ENCODE assay signal across 22 cellular contexts in genomic region chr19:5542665-5543064, GRCh38. TPM values are rescaled to one million over a fixed set of nuclear protein-coding genes. Genes with fewer than 3 reads are reported as not detected.
DNase-seq lines count a peak whose midpoint lies in the region; ATAC-seq and TF ChIP-seq lines count a peak whose summit lies in the region.
"Had no signal": no experiment of that assay in that cellular context is flagged by ENCODE, and none has a peak within 500 bp of the region (broad histone marks: within the 10 kb centered on the region; RNA-seq: fewer than 3 reads in every experiment).

No MANE protein-coding gene starts in this region.

- TF ChIP-seq EP300 in SK-N-SH (IDR thresholded peaks at IDR 0.05; ENCODE audit: borderline replicate concordance in 1 of 2, low read depth in 1 of 2, low read length in 1 of 2): no peak

- H3K4me1 Mint-ChIP-seq in type B pancreatic cell (ENCODE audit: unreplicated experiment): no peaks in the 10 kb centered on the region
- H3K4me1 Mint-ChIP-seq: stimulated activated memory B cell treated with anti-CD40 and anti-IgM and Interleukin-4, amounts not matched to agents 10 μg/mL and 1 μg/mL and 100 μg/mL, for 72 hours had no signal

- H3K4me1 ChIP-seq in SK-N-SH (ENCODE audit: control insufficient read depth in 1 of 2, insufficient read depth in 2 of 2, low read depth in 1 of 2, low read length in 1 of 2) (no peaks in the 10 kb centered on the region; a peak in 1 of 4 replicates), Loucy (ENCODE audit: insufficient read depth, low read length, poor library complexity, severe bottlenecking) (no peaks in the 10 kb centered on the region)
- H3K4me1 ChIP-seq: spleen had no signal

- H3K9me3 Mint-ChIP-seq in type B pancreatic cell: no peaks in the 10 kb centered on the region
- H3K9me3 Mint-ChIP-seq: activated naive CD4-positive, alpha-beta T cell treated with anti-CD3 and anti-CD28 coated beads, Interleukin-2, amount 50 U/mL, for 72 hours; activated T-helper 1 cell treated with anti-CD3 and anti-CD28 coated beads, Interleukin-12 subunit alpha, Interleukin-12 subunit beta, Interleukin-2, Interleukin-4 antibody, amounts not matched to agents 30 ng/mL and 10 ng/mL and 1 ng/mL, durations not matched to agents 14 hours and 24 hours and 36 hours; stimulated activated memory B cell treated with anti-CD40 and anti-IgM and Interleukin-4, amounts not matched to agents 10 μg/mL and 1 μg/mL and 100 μg/mL, for 72 hours had no signal

- no peak overlapping the region for H3K4me2 ChIP-seq in SK-N-SH
- no peak overlapping the region for H3K4me2 ChIP-seq in Loucy (ENCODE audit: low read depth, low read length, poor library complexity, severe bottlenecking)
- H3K4me2 ChIP-seq: BLaER1 treated with 17β-estradiol and CSF1 and Interleukin-3, amounts not matched to agents 10 nM and 100 nM had no signal

- H3K79me2 ChIP-seq in SK-N-SH (ENCODE audit: insufficient read depth): no peaks in the 10 kb centered on the region
- H3K79me2 ChIP-seq in Loucy (ENCODE audit: insufficient read depth, low read length): no peaks in the 10 kb centered on the region

- no peak overlapping the region for H3K4me3 Mint-ChIP-seq in type B pancreatic cell
- H3K4me3 Mint-ChIP-seq: activated T-helper 1 cell treated with anti-CD3 and anti-CD28 coated beads, Interleukin-12 subunit alpha, Interleukin-12 subunit beta, Interleukin-2, Interleukin-4 antibody, amounts not matched to agents 30 ng/mL and 10 ng/mL and 1 ng/mL, durations not matched to agents 14 hours and 24 hours and 36 hours; stimulated activated memory B cell treated with anti-CD40 and anti-IgM and Interleukin-4, amounts not matched to agents 10 μg/mL and 1 μg/mL and 100 μg/mL, for 72 hours had no signal

- H4K20me1 ChIP-seq in SK-N-SH (ENCODE audit: insufficient read depth) (no peaks in the 10 kb centered on the region), Loucy (ENCODE audit: insufficient read depth, low read length, poor library complexity, severe bottlenecking) (no peaks in the 10 kb centered on the region)
- H4K20me1 ChIP-seq: BLaER1 treated with 17β-estradiol and CSF1 and Interleukin-3, amounts not matched to agents 10 nM and 100 nM had no signal

- 48% methylated on average over 8 of the region's 8 CpGs for WGBS in SK-N-SH (ENCODE audit: low lambda C conversion rate)

- H3K27me3 Mint-ChIP-seq in type B pancreatic cell: peaks cover 3% of the 10 kb centered on the region

- intact Hi-C loops in left ventricle myocardium superior (cut with micrococcal nuclease): no loop called here

- ATAC-seq in SK-N-SH treated with all-trans-retinoic acid at 6 μM for 48 hours (no peak), HG02973 (IDR thresholded peaks at IDR 0.05; ENCODE audit: unreplicated experiment) (no peak), left ventricle myocardium superior (no peak)
- ATAC-seq: activated naive CD4-positive, alpha-beta T cell treated with anti-CD3 and anti-CD28 coated beads, Interleukin-2, amount 50 U/mL, for 72 hours; K562; stimulated activated memory B cell treated with anti-CD40 and anti-IgM and Interleukin-4, amounts not matched to agents 10 μg/mL and 1 μg/mL and 100 μg/mL, for 72 hours had no signal

- H2AFZ ChIP-seq in SK-N-SH (ENCODE audit: low read depth): no peak overlapping the region
- no peak overlapping the region for H2AFZ ChIP-seq in Loucy (ENCODE audit: low read length)

- no peaks in the 10 kb centered on the region for H3K27me3 ChIP-seq in SK-N-SH (ENCODE audit: insufficient read depth)
- no peaks in the 10 kb centered on the region for H3K27me3 ChIP-seq in Loucy (ENCODE audit: insufficient read depth, low read length, poor library complexity, severe bottlenecking)
- H3K27me3 ChIP-seq: BLaER1 treated with 17β-estradiol and CSF1 and Interleukin-3, amounts not matched to agents 10 nM and 100 nM; MG63 had no signal

- CTCF ChIA-PET in SK-N-SH (lab: Yijun Ruan, JAX): interaction anchor here (0.6 to 1.4 kb wide), 5 partner anchors 21 to 794 kb away, joined by 3 to 5 read pairs (median 3); no protein-coding TSS in a partner anchor

- H3K9ac ChIP-seq in SK-N-SH: no peak overlapping the region
- H3K9ac ChIP-seq in Loucy (ENCODE audit: low read depth, low read length, poor library complexity, severe bottlenecking): no peak overlapping the region
- H3K9ac ChIP-seq: BLaER1 treated with 17β-estradiol and CSF1 and Interleukin-3, amounts not matched to agents 10 nM and 100 nM had no signal

- no peak for TF ChIP-seq CTCF in SK-N-SH (IDR thresholded peaks at IDR 0.05)
- peak; percentile 41; the same call in 1 of the 2 replicates for TF ChIP-seq CTCF in Loucy (conservative IDR thresholded peaks at IDR 0.05; ENCODE audit: low read length)
- TF ChIP-seq CTCF in epithelial cell of proximal tubule (conservative IDR thresholded peaks at IDR 0.05; ENCODE audit: low read depth, low read length): peak; percentile 20
- peak; percentile 17 for TF ChIP-seq CTCF in type B pancreatic cell (conservative IDR thresholded peaks at IDR 0.05)

- no peak overlapping the region for H3K27ac Mint-ChIP-seq in type B pancreatic cell
- H3K27ac Mint-ChIP-seq: activated naive CD4-positive, alpha-beta T cell treated with anti-CD3 and anti-CD28 coated beads, Interleukin-2, amount 50 U/mL, for 72 hours; activated T-helper 1 cell treated with anti-CD3 and anti-CD28 coated beads, Interleukin-12 subunit alpha, Interleukin-12 subunit beta, Interleukin-2, Interleukin-4 antibody, amounts not matched to agents 30 ng/mL and 10 ng/mL and 1 ng/mL, durations not matched to agents 14 hours and 24 hours and 36 hours; stimulated activated memory B cell treated with anti-CD40 and anti-IgM and Interleukin-4, amounts not matched to agents 10 μg/mL and 1 μg/mL and 100 μg/mL, for 72 hours had no signal

- no peaks in the 10 kb centered on the region for H3K36me3 Mint-ChIP-seq in type B pancreatic cell
- H3K36me3 Mint-ChIP-seq: activated naive CD4-positive, alpha-beta T cell treated with anti-CD3 and anti-CD28 coated beads, Interleukin-2, amount 50 U/mL, for 72 hours; stimulated activated memory B cell treated with anti-CD40 and anti-IgM and Interleukin-4, amounts not matched to agents 10 μg/mL and 1 μg/mL and 100 μg/mL, for 72 hours had no signal

- H3F3A ChIP-seq in SK-N-SH (replicated peaks; ENCODE audit: insufficient read depth) (no peaks in the 10 kb centered on the region), Loucy (ENCODE audit: low read depth) (no peaks in the 10 kb centered on the region)

- no peak overlapping the region for H3K4me3 ChIP-seq in SK-N-SH (ENCODE audit: low read depth in 2 of 2, low read length in 1 of 2)
- no peak overlapping the region for H3K4me3 ChIP-seq in Loucy (ENCODE audit: low read length, poor library complexity, severe bottlenecking)
- H3K4me3 ChIP-seq in epithelial cell of proximal tubule (ENCODE audit: low read depth, low read length): no peak overlapping the region
- H3K4me3 ChIP-seq: BLaER1 treated with 17β-estradiol and CSF1 and Interleukin-3, amounts not matched to agents 10 nM and 100 nM; K562; MG63; spleen had no signal

- H3K36me3 ChIP-seq in SK-N-SH (replicated peaks in 1 of 2; ENCODE audit: control insufficient read depth in 1 of 2, insufficient read depth in 2 of 2, low read length in 1 of 2) (no peaks in the 10 kb centered on the region), Loucy (ENCODE audit: insufficient read depth, low read length) (no peaks in the 10 kb centered on the region)
- H3K36me3 ChIP-seq: BLaER1 treated with 17β-estradiol and CSF1 and Interleukin-3, amounts not matched to agents 10 nM and 100 nM; MG63; spleen had no signal

- DNase-seq in SK-N-SH (peak; percentile 74), epithelial cell of proximal tubule (ENCODE audit: low read depth) (no peak), type B pancreatic cell (ENCODE audit: extremely low spot score, unreplicated experiment) (no peak), EL (no peak), left ventricle myocardium superior (no peak)
- DNase-seq: aorta; cerebellar nuclear complex; MG63; NCI-H1436; NCI-H524; retina; spleen; stimulated activated CD4-positive, alpha-beta T cell treated with anti-CD3 and anti-CD28 coated beads, Interleukin-4, amount 100 ng/mL, for 1 hour; T-helper 2 cell had no signal

- H3K9me2 ChIP-seq in SK-N-SH (no peaks in the 10 kb centered on the region), Loucy (replicated peaks; ENCODE audit: low read depth, low read length) (no peaks in the 10 kb centered on the region)

- TF ChIP-seq RAD21 in SK-N-SH (IDR thresholded peaks at IDR 0.05; ENCODE audit: low read length): peak; percentile 69

- POLR2A ChIA-PET in SK-N-SH (lab: Yijun Ruan, JAX): no interaction called here

- H3K27ac ChIP-seq in SK-N-SH (ENCODE audit: low read depth in 2 of 2, low read length in 1 of 2): no peak overlapping the region
- H3K27ac ChIP-seq: BLaER1 treated with 17β-estradiol and CSF1 and Interleukin-3, amounts not matched to agents 10 nM and 100 nM; spleen had no signal

- no peaks in the 10 kb centered on the region for H3K9me3 ChIP-seq in SK-N-SH
- no peaks in the 10 kb centered on the region for H3K9me3 ChIP-seq in Loucy (ENCODE audit: insufficient read depth, low read depth, low read length)
- H3K9me3 ChIP-seq: BLaER1 treated with 17β-estradiol and CSF1 and Interleukin-3, amounts not matched to agents 10 nM and 100 nM; MG63; spleen had no signal

TF ChIP-seq in SK-N-SH, 30 proteins besides CTCF, POLR2A, EP300 and RAD21 (continues in another document):
- no peak for TF ChIP-seq FOSL2 (IDR thresholded peaks at IDR 0.05; ENCODE audit: borderline replicate concordance, low read depth)
- no peak for TF ChIP-seq MEF2A (IDR thresholded peaks at IDR 0.05; ENCODE audit: borderline replicate concordance, low read depth)
- no peak for TF ChIP-seq POLR2AphosphoS5 (IDR thresholded peaks at IDR 0.05; ENCODE audit: low read depth, low read length)
- no peak for TF ChIP-seq EZH2phosphoT487 (IDR thresholded peaks at IDR 0.05; ENCODE audit: borderline replicate concordance, low read depth)

TF ChIP-seq in SK-N-SH treated with all-trans-retinoic acid at 6 μM for 48 hours, 23 proteins besides CTCF, POLR2A, EP300 and RAD21 (continues in another document):
- TF ChIP-seq ZFP3 (CRISPR knock-in tag; IDR thresholded peaks at IDR 0.05): no peak

RNA-seq across cellular contexts. Expression of gene TINCR, which starts 25.1 kb away (rescaled TPM):
- 0.02 and 0.03 TPM in 2 replicates for polyA plus RNA-seq in SK-N-SH (2012; rRNA removed)
- 0.03 and 0.07 TPM in 2 replicates for polyA plus RNA-seq in SK-N-SH (2012; cell fraction: cytosol; rRNA removed)
- polyA plus RNA-seq in SK-N-SH (2012; cell fraction: nucleus; rRNA removed): 0.11 and 0.12 TPM in 2 replicates
- total RNA-seq in epithelial cell of proximal tubule: 0.36 TPM in 1 of 2 replicates, not detected in the other
- 9.0 and 52.4 TPM in 2 replicates for total RNA-seq in type B pancreatic cell (ENCODE audit: low replicate concordance)
- not detected for total RNA-seq in left ventricle myocardium superior
